In the genomic region with DNA sequence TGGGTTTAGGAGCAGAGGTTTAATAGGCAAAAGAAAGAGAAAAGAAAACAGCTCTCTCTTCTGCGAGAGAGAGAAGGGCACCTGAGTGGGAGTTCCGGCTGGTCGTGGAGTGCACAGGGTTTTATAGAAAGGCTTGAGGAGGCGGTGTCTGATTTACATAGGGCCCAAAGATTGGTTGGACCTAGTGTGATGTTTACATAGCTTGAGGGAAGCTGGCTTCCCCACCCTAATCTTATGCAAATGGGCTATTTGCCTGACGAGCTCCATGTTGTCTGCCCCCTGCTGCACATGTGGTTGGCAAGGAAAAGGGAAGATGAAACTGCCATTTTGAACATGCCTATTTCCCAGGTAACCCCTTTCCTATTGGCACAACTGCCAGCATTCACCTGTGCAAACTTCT, we compare ENCODE assay signal across 2 cellular contexts.
TF ChIP-seq lines count a peak whose summit lies in the region.

No MANE protein-coding gene starts in this region.

TF ChIP-seq in HEK293, 187 proteins besides CTCF, POLR2A, EP300 and RAD21 (continued from another document):
- TF ChIP-seq ZBTB10 (tag by site-specific recombination; IDR thresholded peaks at IDR 0.05) (no peak), ZNF140 (tag by site-specific recombination; IDR thresholded peaks at IDR 0.05) (no peak), SETDB1 (IDR thresholded peaks at IDR 0.05; ENCODE audit: insufficient read length, low read length) (peak; percentile 23), ZNF274 (IDR thresholded peaks at IDR 0.05; ENCODE audit: low read length) (no peak), ZNF274 (tag by site-specific recombination; IDR thresholded peaks at IDR 0.05; ENCODE audit: borderline replicate concordance) (no peak), ZNF555 (tag by site-specific recombination; conservative IDR thresholded peaks at IDR 0.05) (no peak)

TF ChIP-seq in H1, 55 proteins besides CTCF, POLR2A, EP300 and RAD21 (continued from another document):
- peak; percentile 66; the same call in 1 of the 2 replicates for TF ChIP-seq MAX (IDR thresholded peaks at IDR 0.05)
- 0 out of 2 replicates have a peak, but pooled peaks have one; percentile 25 for TF ChIP-seq E2F6 (IDR thresholded peaks at IDR 0.05)
- no peak for TF ChIP-seq BCL11A (IDR thresholded peaks at IDR 0.05; ENCODE audit: low read depth in 2 of 2, low read length in 2 of 2)
